ENCODE assay signal across 8 cellular contexts in the genomic region with DNA sequence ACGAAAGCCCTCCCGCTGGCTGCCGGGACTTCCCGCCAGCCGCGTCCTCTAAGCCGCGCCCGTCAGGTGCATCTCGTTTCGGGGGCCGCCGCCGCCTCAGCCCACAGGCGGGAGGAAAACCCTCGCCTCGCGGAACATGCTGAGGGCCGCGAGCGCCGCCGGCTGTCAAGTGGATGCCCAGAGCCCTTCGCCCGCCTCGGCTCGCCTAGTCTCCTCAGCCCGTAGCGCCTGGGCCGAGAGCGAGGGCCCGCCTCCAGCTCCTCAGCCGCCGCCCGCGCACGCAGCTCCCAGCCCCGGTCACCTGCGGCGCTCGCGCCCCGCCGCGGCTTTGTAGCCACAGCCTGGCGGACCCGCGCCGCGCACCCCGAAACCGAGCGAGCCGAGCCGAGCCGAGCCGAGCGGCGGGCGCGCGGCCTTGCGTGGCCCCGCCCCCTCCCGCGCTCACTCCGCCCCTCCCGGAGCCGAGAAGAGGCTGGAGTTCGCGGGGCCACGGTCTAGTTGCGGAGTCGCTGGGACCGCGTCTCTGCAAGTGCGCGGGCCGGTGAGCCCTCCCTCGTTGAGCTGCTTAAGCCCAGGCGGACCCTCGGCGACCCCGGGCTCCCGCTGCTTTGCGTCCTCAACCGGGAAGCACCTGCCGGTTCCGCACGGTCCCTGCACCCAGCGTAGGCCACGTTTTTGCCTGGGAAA. TPM values are rescaled to one million over a fixed set of nuclear protein-coding genes. Genes with fewer than 3 reads are reported as not detected.
DNase-seq lines count a peak whose midpoint lies in the region; ATAC-seq and TF ChIP-seq lines count a peak whose summit lies in the region.

Gene EML5, minus strand, starts transcription at position 382 of the 687 bp plus-strand sequence. CDS start 450 bp downstream, outside the sequence.

- H3K9ac ChIP-seq in iPS-20b (ENCODE audit: low read depth, low read length) (peak within 1 kb of the TSS; percentile 69; the same call in 1 of the 2 replicates), skeletal muscle tissue (ENCODE audit: low read depth in 1 of 3, low read length in 3 of 3) (peak within 1 kb of the TSS; percentile 63 to 78 (median 76))

- no peak within 1 kb of the TSS for H3K27ac Mint-ChIP-seq in MCF 10A (ENCODE audit: low read depth, unreplicated experiment)

- no peaks in the 10 kb centered on the region for H3K4me1 ChIP-seq in iPS-20b (ENCODE audit: insufficient read depth, low read length)
- H3K4me1 ChIP-seq in skeletal muscle tissue (ENCODE audit: control insufficient read depth in 3 of 3, insufficient read depth in 3 of 3, low read length in 3 of 3), result peaks cover 9 to 13% (median 10%) of the 10 kb centered on the region in 3 donors

- H3K27me3 ChIP-seq in iPS-20b (ENCODE audit: insufficient read depth, low read length), result peaks cover 58% of the 10 kb centered on the region
- peaks cover 0 to 4% (median 0%) of the 10 kb centered on the region in 3 donors for H3K27me3 ChIP-seq in skeletal muscle tissue (ENCODE audit: control insufficient read depth in 3 of 3, insufficient read depth in 3 of 3, low read length in 3 of 3)

- no TSS peak for BruUV-seq in MCF 10A (replicated peaks; lab: Mats Ljungman, UMichigan)

- DNase-seq in NCI-H2029 (lab: John Stamatoyannopoulos, UW) (peak; percentile 40), NCI-H2029 treated with DMSO at 0.1 percent for 48 hours (lab: John Stamatoyannopoulos, UW) (no peak), NCI-H1930 (lab: John Stamatoyannopoulos, UW) (peak; percentile 74 to 75), UCSD-AML1 (lab: John Stamatoyannopoulos, UW; ENCODE audit: unreplicated experiment) (peak; percentile 76), MCF 10A (ENCODE audit: unreplicated experiment) (peak; percentile 79)

- H3K4me3 Mint-ChIP-seq in MCF 10A (ENCODE audit: unreplicated experiment), result peak within 1 kb of the TSS; percentile 70

- CTCF ChIA-PET in MCF 10A (lab: Yijun Ruan, JAX), result interaction anchor here (0.7 to 1.7 kb wide), 22 partner anchors 8 to 242 kb away, joined by 3 to 20 read pairs (median 4); partner anchors contain the start of gene TTC8

- TF ChIP-seq CTCF in MCF 10A (IDR thresholded peaks at IDR 0.05; ENCODE audit: unreplicated experiment), result peak; percentile 3

- H3K4me3 ChIP-seq in iPS-20b (ENCODE audit: low read length) (peak within 1 kb of the TSS; percentile 75), skeletal muscle tissue (ENCODE audit: low read length in 3 of 3) (peak within 1 kb of the TSS; percentile 68 to 78 (median 75))

- peak; percentile 88 for ATAC-seq in HG02973 (IDR thresholded peaks at IDR 0.05; ENCODE audit: unreplicated experiment)

- H3K9me3 Mint-ChIP-seq in MCF 10A (ENCODE audit: unreplicated experiment), result no peaks in the 10 kb centered on the region

- no peaks in the 10 kb centered on the region for H3K27me3 Mint-ChIP-seq in MCF 10A (ENCODE audit: insufficient read depth, unreplicated experiment)

- intact Hi-C loops in MCF 10A (cut with micrococcal nuclease), result loop anchor here (1.0 to 5.0 kb wide), 4 partner anchors 76 to 1125 kb away; no protein-coding TSS in a partner anchor

- H3K4me1 Mint-ChIP-seq in MCF 10A (ENCODE audit: insufficient read depth, unreplicated experiment), result no peaks in the 10 kb centered on the region

- peaks cover 5% of the 10 kb centered on the region for H3K36me3 Mint-ChIP-seq in MCF 10A (ENCODE audit: insufficient read depth, unreplicated experiment)

- no peak within 1 kb of the TSS for H3K27ac ChIP-seq in iPS-20b (ENCODE audit: low read length)
- H3K27ac ChIP-seq in skeletal muscle tissue (ENCODE audit: low read depth, low read length), result no peak within 1 kb of the TSS

- no peaks in the 10 kb centered on the region for H3K9me3 ChIP-seq in iPS-20b (ENCODE audit: insufficient read depth, low read depth, low read length)
- no peaks in the 10 kb centered on the region for H3K9me3 ChIP-seq in skeletal muscle tissue (ENCODE audit: control insufficient read depth in 3 of 3, low read length in 3 of 3)

- POLR2A ChIA-PET in MCF 10A (lab: Yijun Ruan, JAX), result interaction anchor here (0.6 to 6.7 kb wide), 8 partner anchors 8 to 1121 kb away, joined by 3 to 50 read pairs (median 4); partner anchors contain the start of gene TTC8

- H3K36me3 ChIP-seq in iPS-20b (ENCODE audit: insufficient read depth, low read depth, low read length) (no peaks in the 10 kb centered on the region), skeletal muscle tissue (ENCODE audit: control insufficient read depth in 3 of 3, insufficient read depth in 3 of 3, low read length in 3 of 3) (no peaks in the 10 kb centered on the region)

RNA-seq across cellular contexts. Expression of gene EML5, which starts in this region (rescaled TPM):
- total RNA-seq in MCF 10A (2022), result 0.37 and 0.54 TPM in 2 replicates
- total RNA-seq in skeletal muscle tissue, result 1.0 TPM

Comparison
In these comparisons a context has a peak if more than half of its experiments do, and no peak if none do; other contexts are left out.
1. Peak in DNase-seq in MCF 10A; RNA of the gene not detected or under 1 TPM.